ENCODE assay signal across 15 cellular contexts in the genomic region with DNA sequence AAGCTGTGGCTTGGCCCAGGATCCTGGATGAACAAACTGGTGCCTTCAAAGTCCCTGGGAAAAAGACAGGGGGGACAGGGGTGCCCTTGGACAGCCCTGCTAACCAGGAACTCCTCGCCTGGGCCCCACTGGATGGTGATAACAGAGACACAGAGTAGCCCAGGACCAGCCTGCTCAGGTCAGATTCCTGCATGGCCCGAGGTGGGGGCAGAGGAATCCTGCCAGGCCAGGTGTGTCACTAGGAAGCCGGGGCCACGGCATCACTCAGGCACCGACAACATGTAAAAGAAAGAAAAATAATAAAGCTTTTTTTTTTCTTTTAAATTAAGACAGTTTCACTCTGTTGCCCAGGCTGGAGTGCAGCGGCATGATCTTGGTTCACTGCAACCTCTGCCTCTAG. TPM values are rescaled to one million over a fixed set of nuclear protein-coding genes. Genes with fewer than 3 reads are reported as not detected.
DNase-seq lines count a peak whose midpoint lies in the region; ATAC-seq, FAIRE-seq and TF ChIP-seq lines count a peak whose summit lies in the region.
"Had no signal": no experiment of that assay in that cellular context is flagged by ENCODE, and none has a peak within 500 bp of the region (broad histone marks: within the 10 kb centered on the region; RNA-seq: fewer than 3 reads in every experiment).

No MANE protein-coding gene starts in this region.

- ATAC-seq in HepG2 (no peak), right lobe of liver (no peak)
- ATAC-seq: CD8-positive, alpha-beta T cell had no signal

- no peaks in the 10 kb centered on the region for H3K36me3 ChIP-seq in HepG2 (replicated peaks in 1 of 2; ENCODE audit: control insufficient read depth in 1 of 2, insufficient read depth in 2 of 2, low read length in 2 of 2)
- no peaks in the 10 kb centered on the region for H3K36me3 ChIP-seq in right lobe of liver
- H3K36me3 ChIP-seq in osteoblast (ENCODE audit: insufficient read depth, low read length): no peaks in the 10 kb centered on the region
- H3K36me3 ChIP-seq: BLaER1 treated with 17β-estradiol and CSF1 and Interleukin-3, amounts not matched to agents 10 nM and 100 nM; HAP-1 had no signal

- H3K27me3 ChIP-seq in HepG2 (ENCODE audit: control insufficient read depth in 1 of 2, insufficient read depth in 2 of 2, low read length in 2 of 2): no peaks in the 10 kb centered on the region
- H3K27me3 ChIP-seq in right lobe of liver: no peaks in the 10 kb centered on the region
- no peaks in the 10 kb centered on the region for H3K27me3 ChIP-seq in osteoblast (ENCODE audit: insufficient read depth, low read length)
- H3K27me3 ChIP-seq: BLaER1 treated with 17β-estradiol and CSF1 and Interleukin-3, amounts not matched to agents 10 nM and 100 nM had no signal

- no peak for TF ChIP-seq EP300 in HepG2 (IDR thresholded peaks at IDR 0.05; ENCODE audit: low read depth in 2 of 2, low read length in 2 of 2)
- no peak for TF ChIP-seq EP300 in HepG2 (CRISPR knock-in tag; IDR thresholded peaks at IDR 0.05; ENCODE audit: borderline replicate concordance)

- no peak for FAIRE-seq in HepG2 (lab: Jason Lieb, UNC)

- no peak for TF ChIP-seq CTCF in HepG2 (CRISPR knock-in tag; IDR thresholded peaks at IDR 0.05)
- no peak for TF ChIP-seq CTCF in right lobe of liver (IDR thresholded peaks at IDR 0.05)
- TF ChIP-seq CTCF in osteoblast (IDR thresholded peaks at IDR 0.05; ENCODE audit: extremely low read depth, low read depth, low read length): no peak

- H3K4me3 ChIP-seq in HepG2 (replicated peaks in 1 of 3; ENCODE audit: insufficient read depth in 1 of 3, low read depth in 2 of 3, low read length in 3 of 3): no peak overlapping the region
- no peak overlapping the region for H3K4me3 ChIP-seq in right lobe of liver
- no peak overlapping the region for H3K4me3 ChIP-seq in osteoblast (ENCODE audit: insufficient read depth, low read length)
- H3K4me3 ChIP-seq: BLaER1 treated with 17β-estradiol and CSF1 and Interleukin-3, amounts not matched to agents 10 nM and 100 nM; HAP-1 had no signal

- WGBS in HepG2 (ENCODE audit: low lambda C conversion rate): 42% methylated on average over 6 of the region's 6 CpGs
- WGBS in right lobe of liver (ENCODE audit: insufficient coverage, low coverage, low lambda C conversion rate, missing lambda C conversion rate): 57% methylated on average over 5 of the region's 6 CpGs

- H3K9me3 ChIP-seq in HepG2 (ENCODE audit: low read length) (no peaks in the 10 kb centered on the region), right lobe of liver (no peaks in the 10 kb centered on the region), osteoblast (ENCODE audit: low read depth, low read length) (no peaks in the 10 kb centered on the region)
- H3K9me3 ChIP-seq: BLaER1 treated with 17β-estradiol and CSF1 and Interleukin-3, amounts not matched to agents 10 nM and 100 nM had no signal

- in situ Hi-C loops in HepG2 (cut with HindIII; ENCODE audit: extremely low pct_ligation_motif_present, low pct_unique_long_range_greater_than_20kb): loop anchor here (10.0 kb wide), 1 partner anchor 149 kb away; no protein-coding TSS in a partner anchor

- H2AFZ ChIP-seq in HepG2 (ENCODE audit: low read length): peak overlapping the region; percentile 23
- no peak overlapping the region for H2AFZ ChIP-seq in osteoblast (ENCODE audit: low read length)

- no TSS peak for BruUV-seq in HepG2 (replicated peaks; lab: Mats Ljungman, UMichigan)

- H3K4me1 ChIP-seq in HepG2 (ENCODE audit: insufficient read depth, low read length): peaks cover 18% of the 10 kb centered on the region
- H3K4me1 ChIP-seq in right lobe of liver: no peaks in the 10 kb centered on the region
- H3K4me1 ChIP-seq in osteoblast (ENCODE audit: insufficient read depth, low read length): peaks cover 6% of the 10 kb centered on the region
- H3K4me1 ChIP-seq: HAP-1 had no signal

- H3K79me2 ChIP-seq in HepG2 (ENCODE audit: insufficient read depth, low read length): no peaks in the 10 kb centered on the region
- no peaks in the 10 kb centered on the region for H3K79me2 ChIP-seq in osteoblast (ENCODE audit: insufficient read depth, low read length)

- intact Hi-C loops in HepG2 (cut with micrococcal nuclease; ENCODE audit: unreplicated experiment): loop anchor here (2.0 kb wide), 1 partner anchor 19 kb away; no protein-coding TSS in a partner anchor
- intact Hi-C loops in right lobe of liver (cut with DNase I): loop anchor here in 1 of 2 donors (10.0 kb wide), 2 partner anchors 69 to 149 kb away; no protein-coding TSS in a partner anchor

- no peak for DNase-seq in HepG2 (ENCODE audit: low spot score)
- DNase-seq in right lobe of liver: no peak
- DNase-seq in islet precursor cell: peak; percentile 45
- DNase-seq in osteoblast (ENCODE audit: insufficient read length, low spot score, missing footprints): peak; percentile 17
- DNase-seq in NCI-H510A treated with DMSO at 0.1 percent for 48 hours (lab: John Stamatoyannopoulos, UW): no peak
- DNase-seq in inferior parietal cortex (ENCODE audit: extremely low spot score): no peak
- DNase-seq: Calu3; CD8-positive, alpha-beta T cell; DMS79 treated with DMSO at 0.1 percent for 48 hours; GF-D8 had no signal

- CTCF ChIA-PET in HepG2 (lab: Yijun Ruan, JAX; ENCODE audit: low intra/inter-chr PET ratio, low total read pairs): no interaction called here

- H4K20me1 ChIP-seq in HepG2 (ENCODE audit: insufficient read depth, low read length): no peaks in the 10 kb centered on the region
- H4K20me1 ChIP-seq in osteoblast (ENCODE audit: insufficient read depth, low read length): no peaks in the 10 kb centered on the region
- H4K20me1 ChIP-seq: BLaER1 treated with 17β-estradiol and CSF1 and Interleukin-3, amounts not matched to agents 10 nM and 100 nM had no signal

- POLR2A ChIA-PET in HepG2 (lab: Yijun Ruan, JAX): interaction anchor here (1.0 kb wide), 1 partner anchor 345 kb away, joined by 3 read pairs; no protein-coding TSS in a partner anchor

- TF ChIP-seq POLR2A in HepG2 (IDR thresholded peaks at IDR 0.05; ENCODE audit: insufficient read depth in 1 of 2, low read depth in 2 of 2, low read length in 2 of 2) (no peak), right lobe of liver (IDR thresholded peaks at IDR 0.05) (no peak)

- H3K9ac ChIP-seq in HepG2 (ENCODE audit: insufficient read depth, low read depth, low read length): no peak overlapping the region
- H3K9ac ChIP-seq: BLaER1 treated with 17β-estradiol and CSF1 and Interleukin-3, amounts not matched to agents 10 nM and 100 nM had no signal

- no peak for TF ChIP-seq RAD21 in HepG2 (CRISPR knock-in tag; IDR thresholded peaks at IDR 0.05)

- H3K4me2 ChIP-seq in HepG2 (ENCODE audit: low read depth, low read length): no peak overlapping the region
- no peak overlapping the region for H3K4me2 ChIP-seq in osteoblast (ENCODE audit: insufficient read depth, low read length)

- H3K27ac ChIP-seq in HepG2 (ENCODE audit: extremely low read length, insufficient read depth, low read length) (no peak overlapping the region), right lobe of liver (no peak overlapping the region), osteoblast (ENCODE audit: low read depth, low read length) (no peak overlapping the region)

RNA-seq across cellular contexts. Expression of a gene that starts 5.6 kb away (rescaled TPM):
- total RNA-seq in HepG2 (2016; rRNA removed; fragmentation: Illumina TruSeq; extraction: Trizol): 1,471 and 1,490 TPM in 2 replicates
- 3,356 and 3,471 TPM in 2 replicates for total RNA-seq in HepG2 (2016; cell fraction: cytosol; rRNA removed; fragmentation: Illumina TruSeq; extraction: Trizol; ENCODE audit: low read depth)
- 1,484 and 1,563 TPM in 2 replicates for total RNA-seq in HepG2 (2016; cell fraction: insoluble cytoplasmic fraction; rRNA removed; fragmentation: Illumina TruSeq; extraction: Trizol)
- total RNA-seq in HepG2 (2016; cell fraction: membrane; rRNA removed; fragmentation: Illumina TruSeq; extraction: Trizol): 4,403 and 4,828 TPM in 2 replicates
- total RNA-seq in HepG2 (2016; cell fraction: nucleus; rRNA removed; fragmentation: Illumina TruSeq; extraction: Trizol): 550 and 622 TPM in 2 replicates
- polyA plus RNA-seq in HepG2 (2011; rRNA removed): 2,004 and 2,232 TPM in 2 replicates
- polyA plus RNA-seq in HepG2 (2011; cell fraction: cytosol; rRNA removed): 2,519 and 3,516 TPM in 2 replicates
- 865 and 944 TPM in 2 replicates for polyA plus RNA-seq in HepG2 (2011; cell fraction: nucleus; rRNA removed)
- polyA plus RNA-seq in HepG2 (2012): 2,311 and 3,663 TPM in 2 replicates
- polyA plus RNA-seq in HepG2 (2016; cell fraction: cytosol; fragmentation: Illumina TruSeq; extraction: Trizol; ENCODE audit: low read depth): 5,329 and 5,962 TPM in 2 replicates
- polyA plus RNA-seq in HepG2 (2016; cell fraction: insoluble cytoplasmic fraction; fragmentation: Illumina TruSeq; extraction: Trizol; ENCODE audit: low read depth): 2,198 and 2,250 TPM in 2 replicates
- 6,513 and 6,759 TPM in 2 replicates for polyA plus RNA-seq in HepG2 (2016; cell fraction: membrane; fragmentation: Illumina TruSeq; extraction: Trizol; ENCODE audit: low read depth)
- 1,298 and 1,347 TPM in 2 replicates for polyA plus RNA-seq in HepG2 (2016; cell fraction: nucleus; fragmentation: Illumina TruSeq; extraction: Trizol; ENCODE audit: insufficient read depth, low read depth)
- polyA minus RNA-seq in HepG2 (2011; rRNA and poly(A)+ RNA removed; ENCODE audit: low replicate concordance): 547 and 652 TPM in 2 replicates
- 819 and 843 TPM in 2 replicates for polyA minus RNA-seq in HepG2 (2011; cell fraction: cytosol; rRNA and poly(A)+ RNA removed)
- polyA minus RNA-seq in HepG2 (2011; cell fraction: nucleus; rRNA and poly(A)+ RNA removed): 236 and 251 TPM in 2 replicates
- 100 to 1,000 TPM; 449 to 778 (median 494) TPM for total RNA-seq in right lobe of liver
- 786 and 869 TPM in 2 replicates for total RNA-seq in osteoblast

RNA-seq across cellular contexts. Expression of a gene that starts 6.3 kb away (rescaled TPM):
- total RNA-seq in HepG2 (2016; rRNA removed; fragmentation: Illumina TruSeq; extraction: Trizol) (2.8 and 3.4 TPM in 2 replicates), right lobe of liver (1 to 10 TPM; 1.1 to 5.5 (median 2.3) TPM), osteoblast (1.8 and 2.4 TPM in 2 replicates)
- 1.2 and 1.3 TPM in 2 replicates for total RNA-seq in HepG2 (2016; cell fraction: cytosol; rRNA removed; fragmentation: Illumina TruSeq; extraction: Trizol; ENCODE audit: low read depth)
- 2.5 and 3.4 TPM in 2 replicates for total RNA-seq in HepG2 (2016; cell fraction: insoluble cytoplasmic fraction; rRNA removed; fragmentation: Illumina TruSeq; extraction: Trizol)
- total RNA-seq in HepG2 (2016; cell fraction: membrane; rRNA removed; fragmentation: Illumina TruSeq; extraction: Trizol): 0.72 and 1.3 TPM in 2 replicates
- 4.4 and 4.8 TPM in 2 replicates for total RNA-seq in HepG2 (2016; cell fraction: nucleus; rRNA removed; fragmentation: Illumina TruSeq; extraction: Trizol)
- polyA plus RNA-seq in HepG2 (2011; rRNA removed): 18.6 and 30.1 TPM in 2 replicates
- polyA plus RNA-seq in HepG2 (2011; cell fraction: cytosol; rRNA removed): 8.8 and 10.2 TPM in 2 replicates
- polyA plus RNA-seq in HepG2 (2011; cell fraction: nucleus; rRNA removed): 106 and 107 TPM in 2 replicates
- 6.1 and 10.2 TPM in 2 replicates for polyA plus RNA-seq in HepG2 (2012)
- 0.15 and 0.17 TPM in 2 replicates for polyA plus RNA-seq in HepG2 (2016; cell fraction: cytosol; fragmentation: Illumina TruSeq; extraction: Trizol; ENCODE audit: low read depth)
- 1.3 and 1.7 TPM in 2 replicates for polyA plus RNA-seq in HepG2 (2016; cell fraction: insoluble cytoplasmic fraction; fragmentation: Illumina TruSeq; extraction: Trizol; ENCODE audit: low read depth)
- polyA plus RNA-seq in HepG2 (2016; cell fraction: membrane; fragmentation: Illumina TruSeq; extraction: Trizol; ENCODE audit: low read depth): 0.35 and 0.45 TPM in 2 replicates
- 10.2 and 12.3 TPM in 2 replicates for polyA plus RNA-seq in HepG2 (2016; cell fraction: nucleus; fragmentation: Illumina TruSeq; extraction: Trizol; ENCODE audit: insufficient read depth, low read depth)
- 1.7 and 37.2 TPM in 2 replicates for polyA minus RNA-seq in HepG2 (2011; rRNA and poly(A)+ RNA removed; ENCODE audit: low replicate concordance)
- 13.1 and 19.0 TPM in 2 replicates for polyA minus RNA-seq in HepG2 (2011; cell fraction: cytosol; rRNA and poly(A)+ RNA removed)
- polyA minus RNA-seq in HepG2 (2011; cell fraction: nucleus; rRNA and poly(A)+ RNA removed): 23.9 and 29.3 TPM in 2 replicates
- total RNA-seq: Calu3 had no signal

RNA-seq across cellular contexts. Expression of a gene that starts 17.7 kb away (rescaled TPM):
- total RNA-seq in HepG2 (2016; rRNA removed; fragmentation: Illumina TruSeq; extraction: Trizol): not detected in 2 replicates
- total RNA-seq in HepG2 (2016; cell fraction: cytosol; rRNA removed; fragmentation: Illumina TruSeq; extraction: Trizol; ENCODE audit: low read depth): not detected in 2 replicates
- not detected in 2 replicates for total RNA-seq in HepG2 (2016; cell fraction: insoluble cytoplasmic fraction; rRNA removed; fragmentation: Illumina TruSeq; extraction: Trizol)
- total RNA-seq in HepG2 (2016; cell fraction: membrane; rRNA removed; fragmentation: Illumina TruSeq; extraction: Trizol): not detected in 2 replicates
- not detected in 2 replicates for total RNA-seq in HepG2 (2016; cell fraction: nucleus; rRNA removed; fragmentation: Illumina TruSeq; extraction: Trizol)
- not detected in 2 replicates for polyA plus RNA-seq in HepG2 (2011; rRNA removed)
- not detected in 2 replicates for polyA plus RNA-seq in HepG2 (2011; cell fraction: cytosol; rRNA removed)
- polyA plus RNA-seq in HepG2 (2011; cell fraction: nucleus; rRNA removed): not detected in 2 replicates
- polyA plus RNA-seq in HepG2 (2012): not detected in 2 replicates
- not detected in 2 replicates for polyA plus RNA-seq in HepG2 (2016; cell fraction: cytosol; fragmentation: Illumina TruSeq; extraction: Trizol; ENCODE audit: low read depth)
- polyA plus RNA-seq in HepG2 (2016; cell fraction: insoluble cytoplasmic fraction; fragmentation: Illumina TruSeq; extraction: Trizol; ENCODE audit: low read depth): not detected in 2 replicates
- not detected in 2 replicates for polyA plus RNA-seq in HepG2 (2016; cell fraction: membrane; fragmentation: Illumina TruSeq; extraction: Trizol; ENCODE audit: low read depth)
- not detected in 2 replicates for polyA plus RNA-seq in HepG2 (2016; cell fraction: nucleus; fragmentation: Illumina TruSeq; extraction: Trizol; ENCODE audit: insufficient read depth, low read depth)
- 0.06 and 0.09 TPM in 2 replicates for polyA minus RNA-seq in HepG2 (2011; rRNA and poly(A)+ RNA removed; ENCODE audit: low replicate concordance)
- polyA minus RNA-seq in HepG2 (2011; cell fraction: cytosol; rRNA and poly(A)+ RNA removed): not detected in 2 replicates
- polyA minus RNA-seq in HepG2 (2011; cell fraction: nucleus; rRNA and poly(A)+ RNA removed): not detected in 2 replicates
- not detected for total RNA-seq in right lobe of liver
- under 0.01 TPM in 2 replicates for total RNA-seq in osteoblast
- total RNA-seq: A172, Calu3, H4 had no signal

RNA-seq across cellular contexts. Expression of a gene that starts 32.7 kb away (rescaled TPM):
- total RNA-seq in HepG2 (2016; rRNA removed; fragmentation: Illumina TruSeq; extraction: Trizol) (not detected in 2 replicates), right lobe of liver (not detected), osteoblast (not detected in 2 replicates)
- total RNA-seq in HepG2 (2016; cell fraction: cytosol; rRNA removed; fragmentation: Illumina TruSeq; extraction: Trizol; ENCODE audit: low read depth): not detected in 2 replicates
- total RNA-seq in HepG2 (2016; cell fraction: insoluble cytoplasmic fraction; rRNA removed; fragmentation: Illumina TruSeq; extraction: Trizol): not detected in 2 replicates
- total RNA-seq in HepG2 (2016; cell fraction: membrane; rRNA removed; fragmentation: Illumina TruSeq; extraction: Trizol): not detected in 2 replicates
- total RNA-seq in HepG2 (2016; cell fraction: nucleus; rRNA removed; fragmentation: Illumina TruSeq; extraction: Trizol): not detected in 2 replicates
- polyA plus RNA-seq in HepG2 (2011; rRNA removed): 0.30 and 0.44 TPM in 2 replicates
- polyA plus RNA-seq in HepG2 (2011; cell fraction: cytosol; rRNA removed): 0.21 TPM in 1 of 2 replicates, not detected in the other
- 1.2 and 1.5 TPM in 2 replicates for polyA plus RNA-seq in HepG2 (2011; cell fraction: nucleus; rRNA removed)
- 0.23 and 0.35 TPM in 2 replicates for polyA plus RNA-seq in HepG2 (2012)
- not detected in 2 replicates for polyA plus RNA-seq in HepG2 (2016; cell fraction: cytosol; fragmentation: Illumina TruSeq; extraction: Trizol; ENCODE audit: low read depth)
- not detected in 2 replicates for polyA plus RNA-seq in HepG2 (2016; cell fraction: insoluble cytoplasmic fraction; fragmentation: Illumina TruSeq; extraction: Trizol; ENCODE audit: low read depth)
- polyA plus RNA-seq in HepG2 (2016; cell fraction: membrane; fragmentation: Illumina TruSeq; extraction: Trizol; ENCODE audit: low read depth): not detected in 2 replicates
- polyA plus RNA-seq in HepG2 (2016; cell fraction: nucleus; fragmentation: Illumina TruSeq; extraction: Trizol; ENCODE audit: insufficient read depth, low read depth): not detected in 2 replicates
- polyA minus RNA-seq in HepG2 (2011; rRNA and poly(A)+ RNA removed; ENCODE audit: low replicate concordance): 0.88 TPM in 1 of 2 replicates, not detected in the other
- polyA minus RNA-seq in HepG2 (2011; cell fraction: cytosol; rRNA and poly(A)+ RNA removed): not detected in 2 replicates
- polyA minus RNA-seq in HepG2 (2011; cell fraction: nucleus; rRNA and poly(A)+ RNA removed): not detected in 2 replicates
- total RNA-seq: A172, Calu3, H4 had no signal

RNA-seq across cellular contexts. Expression of a gene that starts 59.1 kb away (rescaled TPM):
- total RNA-seq in HepG2 (2016; rRNA removed; fragmentation: Illumina TruSeq; extraction: Trizol) (0.48 and 0.86 TPM in 2 replicates), right lobe of liver (10 to 100 TPM in 2 of 6 experiments, 1 to 10 TPM in 3, under 1 TPM in 1; 0.26 to 13.6 (median 3.1) TPM), osteoblast (not detected in 2 replicates)
- 0.18 and 0.40 TPM in 2 replicates for total RNA-seq in HepG2 (2016; cell fraction: cytosol; rRNA removed; fragmentation: Illumina TruSeq; extraction: Trizol; ENCODE audit: low read depth)
- 0.36 and 1.2 TPM in 2 replicates for total RNA-seq in HepG2 (2016; cell fraction: insoluble cytoplasmic fraction; rRNA removed; fragmentation: Illumina TruSeq; extraction: Trizol)
- 0.38 and 0.43 TPM in 2 replicates for total RNA-seq in HepG2 (2016; cell fraction: membrane; rRNA removed; fragmentation: Illumina TruSeq; extraction: Trizol)
- 1.0 and 1.3 TPM in 2 replicates for total RNA-seq in HepG2 (2016; cell fraction: nucleus; rRNA removed; fragmentation: Illumina TruSeq; extraction: Trizol)
- 4.0 and 8.6 TPM in 2 replicates for polyA plus RNA-seq in HepG2 (2011; rRNA removed)
- polyA plus RNA-seq in HepG2 (2011; cell fraction: cytosol; rRNA removed): 4.2 and 6.3 TPM in 2 replicates
- polyA plus RNA-seq in HepG2 (2011; cell fraction: nucleus; rRNA removed): 3.5 and 4.5 TPM in 2 replicates
- polyA plus RNA-seq in HepG2 (2012): 9.1 and 10.5 TPM in 2 replicates
- 0.10 and 0.18 TPM in 2 replicates for polyA plus RNA-seq in HepG2 (2016; cell fraction: cytosol; fragmentation: Illumina TruSeq; extraction: Trizol; ENCODE audit: low read depth)
- polyA plus RNA-seq in HepG2 (2016; cell fraction: insoluble cytoplasmic fraction; fragmentation: Illumina TruSeq; extraction: Trizol; ENCODE audit: low read depth): 0.61 and 0.62 TPM in 2 replicates
- polyA plus RNA-seq in HepG2 (2016; cell fraction: membrane; fragmentation: Illumina TruSeq; extraction: Trizol; ENCODE audit: low read depth): 0.29 and 0.35 TPM in 2 replicates
- 1.8 and 2.3 TPM in 2 replicates for polyA plus RNA-seq in HepG2 (2016; cell fraction: nucleus; fragmentation: Illumina TruSeq; extraction: Trizol; ENCODE audit: insufficient read depth, low read depth)
- 2.7 and 11.1 TPM in 2 replicates for polyA minus RNA-seq in HepG2 (2011; rRNA and poly(A)+ RNA removed; ENCODE audit: low replicate concordance)
- polyA minus RNA-seq in HepG2 (2011; cell fraction: cytosol; rRNA and poly(A)+ RNA removed): 3.0 and 4.7 TPM in 2 replicates
- 1.8 and 3.1 TPM in 2 replicates for polyA minus RNA-seq in HepG2 (2011; cell fraction: nucleus; rRNA and poly(A)+ RNA removed)
- total RNA-seq: A172; B cell; CD8-positive, alpha-beta T cell; H4 had no signal

Comparison
In these comparisons a context has a peak if more than half of its experiments do, and no peak if none do; other contexts are left out.
1. DNase-seq: peak in islet precursor cell (single experiment) and osteoblast (single experiment); none in HepG2 (single experiment), right lobe of liver (0 of 3), NCI-H510A treated with DMSO at 0.1 percent for 48 hours (single experiment) and inferior parietal cortex (single experiment).